In genomic region chr15:65551183-65551582, GRCh38 we compare ENCODE assay signal across 32 cellular contexts. TPM values are rescaled to one million over a fixed set of nuclear protein-coding genes. Genes with fewer than 3 reads are reported as not detected.
DNase-seq lines count a peak whose midpoint lies in the region; ATAC-seq, FAIRE-seq and TF ChIP-seq lines count a peak whose summit lies in the region.
"Had no signal": no experiment of that assay in that cellular context is flagged by ENCODE, and none has a peak within 500 bp of the region (broad histone marks: within the 10 kb centered on the region; RNA-seq: fewer than 3 reads in every experiment).

No MANE protein-coding gene starts in this region.

- no peak for FAIRE-seq in A549 (lab: Jason Lieb, UNC)
- FAIRE-seq: keratinocyte, RCC 7860 had no signal

- ATAC-seq in A549: peak; percentile 50 to 51; a peak in 3 of 6 replicates
- ATAC-seq in T-helper 17 cell: no peak
- ATAC-seq in GM18868 (IDR thresholded peaks at IDR 0.05; ENCODE audit: unreplicated experiment): no peak
- ATAC-seq: activated CD8-positive, alpha-beta memory T cell treated with anti-CD3 and anti-CD28 coated beads, Interleukin-2, amount 10 ng/mL, durations not matched to agents 7 days and 5 days; effector memory CD8-positive, alpha-beta T cell; esophagus mucosa; foreskin keratinocyte; natural killer cell treated with Interleukin-12 subunit alpha and Interleukin-12 subunit beta and Interleukin-15 and Interleukin-18, amount 100 ng/mL, for 72 hours; stimulated activated naive CD8-positive, alpha-beta T cell treated with anti-CD3 and anti-CD28 coated beads, Interleukin-15, Interleukin-2, amounts not matched to agents 100 U/mL and 50 U/mL, for 24 hours had no signal

- H3K9ac ChIP-seq in endocrine pancreas (ENCODE audit: control insufficient read depth, insufficient read depth, low read length): no peak overlapping the region

- DNase-seq in A549 (ENCODE audit: low read depth in 1 of 2, low spot score in 1 of 2) (no peak), T-helper 17 cell (no peak), neural crest cell (ENCODE audit: low read depth, low spot score) (no peak), esophagus squamous epithelium (lab: John Stamatoyannopoulos, UW) (no peak), NCI-H345 (lab: John Stamatoyannopoulos, UW) (no peak)
- no peak for DNase-seq in stimulated activated CD4-positive, alpha-beta T cell treated with anti-CD3 and anti-CD28 coated beads, Interleukin-15, amount 100 ng/mL, for 24 hours
- DNase-seq: ACHN; activated CD4-positive, alpha-beta T cell treated with anti-CD3 and anti-CD28 coated beads, Interleukin-2, amount 50 U/mL, for 1 hour; activated CD8-positive, alpha-beta memory T cell treated with anti-CD3 and anti-CD28 coated beads, Interleukin-2, amount 10 ng/mL, durations not matched to agents 7 days and 5 days; activated naive CD4-positive, alpha-beta T cell treated with anti-CD3 and anti-CD28 coated beads, Interleukin-2, amount 50 U/mL, for 16 hours; amygdala; cortex of kidney; effector memory CD8-positive, alpha-beta T cell; foreskin keratinocyte; head of caudate nucleus; NCI-H1694; NCI-H446 treated with DMSO at 0.1 percent for 48 hours; NCI-H774; SIG-M5; stimulated activated CD4-positive, alpha-beta T cell treated with anti-CD3 and anti-CD28 coated beads, Interleukin-2, amount 100 ng/mL, for 24 hours; stimulated activated naive CD8-positive, alpha-beta T cell treated with anti-CD3 and anti-CD28 coated beads, Interleukin-15, Interleukin-2, amounts not matched to agents 100 U/mL and 50 U/mL, for 24 hours; T-helper 9 cell had no signal

- no peak overlapping the region for H3K27ac ChIP-seq in A549
- H3K27ac ChIP-seq in esophagus squamous epithelium: no peak overlapping the region
- H3K27ac ChIP-seq: foreskin keratinocyte, right atrium auricular region, vagina had no signal

- H3K4me1 ChIP-seq in A549 (0 out of 3 replicates have a peak, but pooled peaks cover 2% of the 10 kb centered on the region), endocrine pancreas (ENCODE audit: control insufficient read depth, insufficient read depth, low read length) (peaks cover 12% of the 10 kb centered on the region), esophagus squamous epithelium (no peaks in the 10 kb centered on the region)
- H3K4me1 ChIP-seq: foreskin keratinocyte had no signal

- no peak for TF ChIP-seq RAD21 in A549 (conservative IDR thresholded peaks at IDR 0.05 in 1 of 2, IDR thresholded peaks at IDR 0.05 in 1 of 2)

- no peak overlapping the region for H3K4me3 ChIP-seq in A549
- H3K4me3 ChIP-seq in endocrine pancreas (ENCODE audit: control insufficient read depth, insufficient read depth, low read length): peak overlapping the region; percentile 22
- H3K4me3 ChIP-seq in esophagus squamous epithelium: no peak overlapping the region
- H3K4me3 ChIP-seq: GM23338, right atrium auricular region, vagina had no signal

- H3K27ac Mint-ChIP-seq in T-helper 17 cell (peak overlapping the region; percentile 79), neural crest cell (ENCODE audit: unreplicated experiment) (peak overlapping the region; percentile 87)
- H3K27ac Mint-ChIP-seq: GM23338 had no signal

- no peaks in the 10 kb centered on the region for H3K36me3 Mint-ChIP-seq in T-helper 17 cell (ENCODE audit: low read depth)
- peaks cover 14% of the 10 kb centered on the region for H3K36me3 Mint-ChIP-seq in neural crest cell (ENCODE audit: low read depth)

- POLR2A ChIA-PET in A549 (lab: Yijun Ruan, JAX): interaction anchor here (1.0 kb wide), 1 partner anchor 60 kb away, joined by 3 read pairs; no protein-coding TSS in a partner anchor

- CTCF ChIA-PET in A549 (lab: Yijun Ruan, JAX): interaction anchor here (1.2 kb wide), 1 partner anchor 34 kb away, joined by 4 read pairs; the partner anchor contains the start of gene DPP8

- H3K4me3 Mint-ChIP-seq in T-helper 17 cell: no peak overlapping the region
- no peak overlapping the region for H3K4me3 Mint-ChIP-seq in neural crest cell
- H3K4me3 Mint-ChIP-seq: activated CD8-positive, alpha-beta memory T cell treated with anti-CD3 and anti-CD28 coated beads, Interleukin-2, amount 10 ng/mL, durations not matched to agents 7 days and 5 days; activated T-helper 1 cell treated with anti-CD3 and anti-CD28 coated beads, Interleukin-12 subunit alpha, Interleukin-12 subunit beta, Interleukin-2, Interleukin-4 antibody, amounts not matched to agents 30 ng/mL and 10 ng/mL and 1 ng/mL, durations not matched to agents 14 hours and 24 hours and 36 hours; effector memory CD8-positive, alpha-beta T cell; GM23338; natural killer cell treated with Interleukin-12 subunit alpha and Interleukin-12 subunit beta and Interleukin-15 and Interleukin-18, amount 100 ng/mL, for 72 hours had no signal

- WGBS in A549 (ENCODE audit: missing lambda C conversion rate): 72% methylated on average over 2 of the region's 2 CpGs
- WGBS in esophagus squamous epithelium, 2 donors: 72 to 82% methylated on average over 2 of the region's 2 CpGs

- no peak overlapping the region for H3K4me2 ChIP-seq in A549

- H3K9me3 ChIP-seq in A549 (no peaks in the 10 kb centered on the region), T-helper 17 cell (ENCODE audit: control insufficient read depth, low read length, poor library complexity, severe bottlenecking) (no peaks in the 10 kb centered on the region), endocrine pancreas (ENCODE audit: control insufficient read depth, low read length) (no peaks in the 10 kb centered on the region), esophagus squamous epithelium (no peaks in the 10 kb centered on the region)
- H3K9me3 ChIP-seq: right atrium auricular region, vagina had no signal

- no peak for TF ChIP-seq POLR2A in A549 (IDR thresholded peaks at IDR 0.05; ENCODE audit: low read length)
- TF ChIP-seq POLR2A in esophagus squamous epithelium (IDR thresholded peaks at IDR 0.05): no peak

- H3K36me3 ChIP-seq in endocrine pancreas (ENCODE audit: control insufficient read depth, insufficient read depth, low read length): no peaks in the 10 kb centered on the region
- peaks cover 0 to 25% (median 4%) of the 10 kb centered on the region in 3 donors for H3K36me3 ChIP-seq in esophagus squamous epithelium

- TF ChIP-seq EP300 in A549 (IDR thresholded peaks at IDR 0.05): no peak

- no peaks in the 10 kb centered on the region for H3K9me3 Mint-ChIP-seq in neural crest cell
- H3K9me3 Mint-ChIP-seq: activated T-helper 1 cell treated with anti-CD3 and anti-CD28 coated beads, Interleukin-12 subunit alpha, Interleukin-12 subunit beta, Interleukin-2, Interleukin-4 antibody, amounts not matched to agents 30 ng/mL and 10 ng/mL and 1 ng/mL, durations not matched to agents 14 hours and 24 hours and 36 hours; effector memory CD8-positive, alpha-beta T cell; GM23338; natural killer cell treated with Interleukin-12 subunit alpha and Interleukin-12 subunit beta and Interleukin-15 and Interleukin-18, amount 100 ng/mL, for 72 hours had no signal

- TF ChIP-seq CTCF in A549 (IDR thresholded peaks at IDR 0.05) (no peak), neural crest cell (conservative IDR thresholded peaks at IDR 0.05) (no peak), esophagus squamous epithelium (IDR thresholded peaks at IDR 0.05) (no peak)

- H3K27me3 ChIP-seq in endocrine pancreas (ENCODE audit: control insufficient read depth, insufficient read depth, low read length) (no peaks in the 10 kb centered on the region), esophagus squamous epithelium (no peaks in the 10 kb centered on the region)
- H3K27me3 ChIP-seq: foreskin keratinocyte, right atrium auricular region, vagina had no signal

- H3K27me3 Mint-ChIP-seq in T-helper 17 cell (no peaks in the 10 kb centered on the region), neural crest cell (ENCODE audit: low read depth) (no peaks in the 10 kb centered on the region)
- H3K27me3 Mint-ChIP-seq: activated CD8-positive, alpha-beta memory T cell treated with anti-CD3 and anti-CD28 coated beads, Interleukin-2, amount 10 ng/mL, durations not matched to agents 7 days and 5 days; effector memory CD8-positive, alpha-beta T cell; natural killer cell treated with Interleukin-12 subunit alpha and Interleukin-12 subunit beta and Interleukin-15 and Interleukin-18, amount 100 ng/mL, for 72 hours had no signal

- peaks cover 16% of the 10 kb centered on the region for H3K4me1 Mint-ChIP-seq in T-helper 17 cell
- H3K4me1 Mint-ChIP-seq in neural crest cell: peaks cover 21% of the 10 kb centered on the region

- intact Hi-C loops in esophagus squamous epithelium (cut with DNase I): no loop called here

TF ChIP-seq in A549, 52 proteins besides CTCF, POLR2A, EP300 and RAD21:
- TF ChIP-seq JUN (IDR thresholded peaks at IDR 0.05) (no peak), NFE2L2 (conservative IDR thresholded peaks at IDR 0.05; ENCODE audit: low read length) (0 out of 2 replicates have a peak, but pooled peaks have one; percentile 26), ZSCAN20 (CRISPR knock-in tag; IDR thresholded peaks at IDR 0.05) (no peak)

RNA-seq across cellular contexts. Expression of gene HACD3, which starts 20.9 kb away (rescaled TPM):
- polyA plus RNA-seq in A549 (2011; rRNA removed) (186 and 212 TPM in 2 replicates), A549 (2017; fragmentation: RNase III; extraction: RNeasy Plus Mini Kit Qiagen cat#74134 plus additional on column Dnase treatment) (140 to 151 TPM (median 149 TPM) in 3 replicates)
- polyA plus RNA-seq in A549 (2012; cell fraction: cytosol; rRNA removed): 74.2 and 83.5 TPM in 2 replicates
- 41.8 and 49.0 TPM in 2 replicates for polyA plus RNA-seq in A549 (2012; cell fraction: nucleus; rRNA removed)
- 92.4 and 94.1 TPM in 2 replicates for polyA minus RNA-seq in A549 (2011; rRNA and poly(A)+ RNA removed)
- total RNA-seq in T-helper 17 cell (10 to 100 TPM; 14.3 to 14.8 TPM), neural crest cell (147 and 153 TPM in 2 replicates), esophagus squamous epithelium (10 to 100 TPM; 14.7 to 53.2 (median 32.9) TPM)

RNA-seq across cellular contexts. Expression of gene DPP8, which starts 33.7 kb away (rescaled TPM):
- polyA plus RNA-seq in A549 (2011; rRNA removed) (41.8 and 43.3 TPM in 2 replicates), A549 (2017; fragmentation: RNase III; extraction: RNeasy Plus Mini Kit Qiagen cat#74134 plus additional on column Dnase treatment) (24.4 to 26.6 TPM (median 25.6 TPM) in 3 replicates)
- 12.6 and 13.1 TPM in 2 replicates for polyA plus RNA-seq in A549 (2012; cell fraction: cytosol; rRNA removed)
- 7.5 and 8.9 TPM in 2 replicates for polyA plus RNA-seq in A549 (2012; cell fraction: nucleus; rRNA removed)
- 28.4 and 28.6 TPM in 2 replicates for polyA minus RNA-seq in A549 (2011; rRNA and poly(A)+ RNA removed)
- total RNA-seq in T-helper 17 cell (10 to 100 TPM; 37.9 to 42.9 TPM), neural crest cell (26.1 and 26.2 TPM in 2 replicates), esophagus squamous epithelium (10 to 100 TPM; 19.8 to 30.5 (median 21.8) TPM)

RNA-seq across cellular contexts. Expression of gene INTS14, which starts 59.7 kb away (rescaled TPM):
- 81.4 and 82.1 TPM in 2 replicates for polyA plus RNA-seq in A549 (2011; rRNA removed)
- polyA plus RNA-seq in A549 (2012; cell fraction: cytosol; rRNA removed): 41.1 and 47.1 TPM in 2 replicates
- 41.1 and 51.9 TPM in 2 replicates for polyA plus RNA-seq in A549 (2012; cell fraction: nucleus; rRNA removed)
- 36.6 to 40.0 TPM (median 38.1 TPM) in 3 replicates for polyA plus RNA-seq in A549 (2017; fragmentation: RNase III; extraction: RNeasy Plus Mini Kit Qiagen cat#74134 plus additional on column Dnase treatment)
- 56.3 and 68.0 TPM in 2 replicates for polyA minus RNA-seq in A549 (2011; rRNA and poly(A)+ RNA removed)
- 10 to 100 TPM; 19.2 to 23.7 TPM for total RNA-seq in T-helper 17 cell
- 53.1 and 54.6 TPM in 2 replicates for total RNA-seq in neural crest cell
- total RNA-seq in esophagus squamous epithelium: 10 to 100 TPM; 16.5 to 38.7 (median 26.7) TPM

Comparison
In these comparisons a context has a peak if more than half of its experiments do, and no peak if none do; other contexts are left out.
1. ATAC-seq: peak in A549 (2 of 2); none in T-helper 17 cell (single experiment) and GM18868 (single experiment).